ENCODE assay signal across 8 cellular contexts in the genomic region with DNA sequence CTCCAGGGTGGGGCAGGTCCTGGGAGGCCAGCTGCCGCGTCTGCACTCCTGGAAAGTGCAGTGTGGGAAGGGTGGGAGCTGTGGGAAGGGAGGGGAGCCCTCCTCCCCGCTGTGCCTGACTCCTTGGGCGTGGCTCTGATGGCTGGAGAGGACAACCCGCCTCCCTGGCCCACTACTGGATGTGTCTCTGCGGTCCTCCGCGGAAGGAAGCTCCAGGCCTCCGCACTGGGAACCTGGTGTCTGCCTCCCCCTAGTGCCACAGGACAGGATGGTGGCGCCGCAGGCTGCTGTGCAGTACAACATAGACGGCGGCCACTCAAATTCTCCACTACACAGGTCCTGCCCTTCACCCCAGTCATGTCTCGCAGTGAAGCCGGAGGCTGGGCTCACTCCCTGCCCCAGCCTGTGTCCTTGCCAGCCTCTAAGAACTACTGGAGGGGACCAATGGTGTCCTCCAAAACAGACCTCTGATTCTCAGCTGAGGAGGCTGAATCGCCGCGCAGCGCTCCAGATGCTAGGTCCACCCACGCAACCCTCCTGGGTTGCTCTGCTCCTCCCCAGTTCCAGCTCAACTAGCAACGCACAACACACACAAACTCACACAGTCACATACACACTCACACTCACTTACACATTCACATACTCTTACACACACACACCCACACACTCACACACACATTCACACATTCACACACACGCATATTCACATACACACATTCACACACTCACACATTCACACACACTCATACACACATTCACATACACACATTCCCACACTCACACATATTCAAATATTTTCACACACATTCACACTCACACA. TPM values are rescaled to one million over a fixed set of nuclear protein-coding genes. Genes with fewer than 3 reads are reported as not detected.
A peak's percentile ranks its signal among the peaks of the same experiment; 100 is the strongest.
DNase-seq lines count a peak whose midpoint lies in the region; ATAC-seq and TF ChIP-seq lines count a peak whose summit lies in the region.

No MANE protein-coding gene starts in this region.

- H3K4me3 ChIP-seq in IMR-90 (ENCODE audit: insufficient read depth, low read depth, low read length) (no peak overlapping the region), ascending aorta (no peak overlapping the region), spleen (no peak overlapping the region)

- TF ChIP-seq CTCF in IMR-90 (conservative IDR thresholded peaks at IDR 0.05; ENCODE audit: low read depth, low read length) = peak; percentile 26; the same call in 1 of the 2 replicates
- TF ChIP-seq CTCF in ascending aorta (IDR thresholded peaks at IDR 0.05) = peak in 2 of 3 experiments; percentile 15 to 28
- peak in 8 of 11 experiments; percentile 31 to 59 (median 44) for TF ChIP-seq CTCF in spleen (IDR thresholded peaks at IDR 0.05 in 8 of 11, conservative IDR thresholded peaks at IDR 0.05 in 3 of 11)

- H3K9me3 ChIP-seq in IMR-90 (ENCODE audit: control insufficient read depth, insufficient read depth, low read length) (no peaks in the 10 kb centered on the region), ascending aorta (no peaks in the 10 kb centered on the region), spleen (no peaks in the 10 kb centered on the region)

- 69 to 100% methylated on average over 1 to 8 of the region's 22 CpGs for WGBS in IMR-90 (ENCODE audit: extremely low coverage in 2 of 2, insufficient read length in 1 of 2), 2 experiments
- 35 to 73% (median 39%) methylated on average over 9 to 22 of the region's 22 CpGs for whole genome bisulfite sequencing in spleen, 5 donors

- no peaks in the 10 kb centered on the region for H3K36me3 ChIP-seq in IMR-90 (ENCODE audit: control insufficient read depth, insufficient read depth, low read length)
- no peaks in the 10 kb centered on the region for H3K36me3 ChIP-seq in ascending aorta
- peaks cover 0 to 5% (median 0%) of the 10 kb centered on the region in 6 donors for H3K36me3 ChIP-seq in spleen

- H3K27ac ChIP-seq in IMR-90 (ENCODE audit: insufficient read depth, low read length) (no peak overlapping the region), ascending aorta (no peak overlapping the region), spleen (peak overlapping the region in 2 of 8 donors; percentile 11 to 16)

- no peak overlapping the region for H4K5ac ChIP-seq in IMR-90 (ENCODE audit: low read depth, low read length)

- no peak overlapping the region for H4K91ac ChIP-seq in IMR-90 (ENCODE audit: insufficient read depth, low read depth, low read length)

- dilution Hi-C loops in IMR-90 (cut with HindIII; ENCODE audit: low sequenced_read_pairs, unreplicated experiment) = no loop called here

- H2AFZ ChIP-seq in IMR-90 (replicated peaks; ENCODE audit: low read length, poor library complexity) = peak overlapping the region; percentile 51

- DNase-seq in EH (ENCODE audit: low read depth) (peak; percentile 39), IMR-90 (peak; percentile 8), RPMI7951 (ENCODE audit: low read depth) (peak; percentile 53), ascending aorta (ENCODE audit: low spot score in 2 of 2) (peak in 1 of 2 donors; percentile 77), hypothalamus (lab: John Stamatoyannopoulos, UW) (peak in 43 of 51 donors; percentile 28 to 88 (median 68)), spleen (peak; percentile 83), OCI-M1 (lab: John Stamatoyannopoulos, UW) (no peak)

- H2BK15ac ChIP-seq in IMR-90 (ENCODE audit: low read depth, low read length) = no peak overlapping the region

- in situ Hi-C loops in IMR-90 (cut with MboI; ENCODE audit: low sequenced_read_pairs) = loop anchor here (10.0 kb wide), 1 partner anchor 365 kb away; no protein-coding TSS in a partner anchor

- H3K27me3 ChIP-seq in IMR-90 (ENCODE audit: control insufficient read depth, insufficient read depth, low read length) = peaks cover 18% of the 10 kb centered on the region; the same call in 1 of the 2 replicates
- no peaks in the 10 kb centered on the region for H3K27me3 ChIP-seq in ascending aorta
- peaks cover 0 to 7% (median 0%) of the 10 kb centered on the region in 7 donors for H3K27me3 ChIP-seq in spleen (replicated peaks in 1 of 7)

- 0 out of 2 replicates have a peak, but pooled peaks have one; percentile 4 for TF ChIP-seq RAD21 in IMR-90 (IDR thresholded peaks at IDR 0.05; ENCODE audit: low read length)

- peak; percentile 79 for ATAC-seq in IMR-90 (ENCODE audit: low read depth)
- ATAC-seq in HG02981 (IDR thresholded peaks at IDR 0.05; ENCODE audit: unreplicated experiment) = no peak

- H2BK5ac ChIP-seq in IMR-90 (ENCODE audit: low read depth, low read length, poor library complexity, severe bottlenecking) = peak overlapping the region; percentile 76

- no peak overlapping the region for H3K9ac ChIP-seq in IMR-90 (ENCODE audit: low read depth, low read length)

- H3K4ac ChIP-seq in IMR-90 (ENCODE audit: low read depth, low read length) = no peak overlapping the region

- H3K14ac ChIP-seq in IMR-90 (replicated peaks; ENCODE audit: low read depth, low read length) = no peak overlapping the region

- H3K23ac ChIP-seq in IMR-90 (ENCODE audit: low read depth, low read length) = no peak overlapping the region

- no peak overlapping the region for H2AK5ac ChIP-seq in IMR-90 (ENCODE audit: low read depth, low read length)

- no peaks in the 10 kb centered on the region for H3K79me1 ChIP-seq in IMR-90 (ENCODE audit: low read depth in 1 of 2, low read length in 2 of 2)

- H3K4me1 ChIP-seq in IMR-90 (ENCODE audit: control insufficient read depth, insufficient read depth, low read length) (no peaks in the 10 kb centered on the region), ascending aorta (no peaks in the 10 kb centered on the region), spleen (peaks cover 6 to 35% (median 20%) of the 10 kb centered on the region in 6 donors)

- no peak overlapping the region for H2BK20ac ChIP-seq in IMR-90 (ENCODE audit: low read depth, low read length)

- POLR2A ChIA-PET in IMR-90 (lab: Charles Lee; ENCODE audit: unreplicated experiment) = no interaction called here

- H2AK9ac ChIP-seq in IMR-90 (replicated peaks; ENCODE audit: low read depth, low read length, poor library complexity) = no peak overlapping the region

- no peak overlapping the region for H3K18ac ChIP-seq in IMR-90 (ENCODE audit: low read depth, low read length)

- no peak overlapping the region for H3K4me2 ChIP-seq in IMR-90 (ENCODE audit: low read depth, low read length)

- BruUV-seq in IMR-90 (replicated peaks; lab: Mats Ljungman, UMichigan) = no TSS peak

- H4K8ac ChIP-seq in IMR-90 (ENCODE audit: low read depth in 2 of 2, low read length in 2 of 2) = no peak overlapping the region

- H2BK120ac ChIP-seq in IMR-90 (ENCODE audit: low read depth, low read length) = no peak overlapping the region

- CTCF ChIA-PET in IMR-90 (lab: Yijun Ruan, JAX) = interaction anchor here (2.3 to 3.2 kb wide), 2 partner anchors 10 to 138 kb away, joined by 8 to 23 read pairs; no protein-coding TSS in a partner anchor

- TF ChIP-seq POLR2A in IMR-90 (IDR thresholded peaks at IDR 0.05; ENCODE audit: low read depth, low read length) = no peak
- TF ChIP-seq POLR2A in spleen (IDR thresholded peaks at IDR 0.05) = no peak

- H3K9me1 ChIP-seq in IMR-90 (ENCODE audit: insufficient read depth, low read length) = no peaks in the 10 kb centered on the region

- intact Hi-C loops in IMR-90 (cut with micrococcal nuclease) = no loop called here
- intact Hi-C loops in ascending aorta (cut with DNase I) = no loop called here
- intact Hi-C loops in spleen (cut with DNase I; ENCODE audit: low total_unique reads) = loop anchor here (5.0 to 10.0 kb wide), 2 partner anchors 138 to 245 kb away; no protein-coding TSS in a partner anchor

- no peaks in the 10 kb centered on the region for H4K20me1 ChIP-seq in IMR-90 (ENCODE audit: insufficient read depth, low read length)

- H3K56ac ChIP-seq in IMR-90 (ENCODE audit: extremely low read depth, insufficient read depth, low read length) = no peak overlapping the region

TF ChIP-seq in IMR-90, 13 proteins besides CTCF, POLR2A, EP300 and RAD21:
- TF ChIP-seq RFX5 (IDR thresholded peaks at IDR 0.05; ENCODE audit: low read depth, low read length) (no peak), RCOR1 (IDR thresholded peaks at IDR 0.05; ENCODE audit: insufficient replicate concordance, low read length) (no peak), CHD1 (IDR thresholded peaks at IDR 0.05; ENCODE audit: low read depth, low read length) (no peak), BHLHE40 (IDR thresholded peaks at IDR 0.05; ENCODE audit: low read depth, low read length) (no peak), SMC3 (IDR thresholded peaks at IDR 0.05; ENCODE audit: low read depth, low read length) (no peak), MXI1 (IDR thresholded peaks at IDR 0.05; ENCODE audit: borderline replicate concordance, low read depth, low read length) (no peak), MAZ (IDR thresholded peaks at IDR 0.05; ENCODE audit: borderline replicate concordance, low read depth, low read length) (no peak), CEBPB (IDR thresholded peaks at IDR 0.05; ENCODE audit: low read depth, low read length) (no peak), MAFK (IDR thresholded peaks at IDR 0.05; ENCODE audit: low read depth, low read length) (no peak)

RNA-seq across cellular contexts. Expression of a gene that starts 12.4 kb away (rescaled TPM):
- not detected in 2 replicates for total RNA-seq in IMR-90 (2012; rRNA removed)
- not detected in 2 replicates for polyA plus RNA-seq in IMR-90 (2012; rRNA removed)
- not detected in 2 replicates for polyA plus RNA-seq in IMR-90 (2012; cell fraction: cytosol; rRNA removed)
- not detected in 2 replicates for polyA plus RNA-seq in IMR-90 (2012; cell fraction: nucleus; rRNA removed; ENCODE audit: low replicate concordance)
- not detected in 2 replicates for total RNA-seq in RPMI7951 (2014; rRNA removed; shearing (Covaris generic))
- total RNA-seq in ascending aorta = not detected
- 10 to 100 TPM in 1 of 7 donors, 1 to 10 TPM in 5, under 1 TPM in 1; 0.54 to 10.7 (median 3.6) TPM for total RNA-seq in spleen
- under 1 TPM; 0.07 to 0.41 (median 0.35) TPM for polyA plus RNA-seq in spleen

RNA-seq across cellular contexts. Expression of a gene that starts 15.1 kb away (rescaled TPM):
- total RNA-seq in IMR-90 (2012; rRNA removed) (not detected in 2 replicates), ascending aorta (not detected), spleen (10 to 100 TPM in 2 of 7 donors, 1 to 10 TPM in 5; 4.7 to 20.0 (median 7.3) TPM)
- polyA plus RNA-seq in IMR-90 (2012; rRNA removed) (0.09 TPM in 1 of 2 replicates, not detected in the other), spleen (10 to 100 TPM in 1 of 3 donors, 1 to 10 TPM in 2; 8.3 to 18.4 (median 9.8) TPM)
- not detected in 2 replicates for polyA plus RNA-seq in IMR-90 (2012; cell fraction: cytosol; rRNA removed)
- 0.04 and 0.07 TPM in 2 replicates for polyA plus RNA-seq in IMR-90 (2012; cell fraction: nucleus; rRNA removed; ENCODE audit: low replicate concordance)
- 0.10 TPM in 1 of 2 replicates, not detected in the other for total RNA-seq in RPMI7951 (2014; rRNA removed; shearing (Covaris generic))
